Comparison of ENCODE assay signal across 1 cellular context in the genomic region with DNA sequence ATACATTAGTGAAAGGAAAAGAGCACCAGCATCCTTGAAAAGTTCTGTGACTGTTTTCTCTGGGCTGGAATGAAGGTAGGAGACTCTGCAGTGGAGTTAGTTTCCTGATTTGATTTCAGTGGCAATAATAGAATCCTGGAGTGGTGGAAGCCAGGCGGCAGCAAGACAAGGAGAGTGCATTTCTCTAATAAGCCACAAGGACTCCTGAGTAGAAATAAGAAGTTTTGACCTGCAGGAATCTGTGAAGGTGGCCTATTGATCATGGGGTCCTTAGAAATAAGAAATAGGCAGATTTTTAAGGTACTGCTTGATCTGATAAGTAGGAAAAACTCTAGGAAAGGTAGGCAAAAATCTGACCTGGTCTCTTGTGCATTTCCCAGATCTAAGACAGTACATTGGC.
TF ChIP-seq lines count a peak whose summit lies in the region.

No MANE protein-coding gene starts in this region.

TF ChIP-seq in GM23338, 12 proteins besides CTCF, POLR2A, EP300 and RAD21 (continued from another document):
- TF ChIP-seq, protein P1, sequence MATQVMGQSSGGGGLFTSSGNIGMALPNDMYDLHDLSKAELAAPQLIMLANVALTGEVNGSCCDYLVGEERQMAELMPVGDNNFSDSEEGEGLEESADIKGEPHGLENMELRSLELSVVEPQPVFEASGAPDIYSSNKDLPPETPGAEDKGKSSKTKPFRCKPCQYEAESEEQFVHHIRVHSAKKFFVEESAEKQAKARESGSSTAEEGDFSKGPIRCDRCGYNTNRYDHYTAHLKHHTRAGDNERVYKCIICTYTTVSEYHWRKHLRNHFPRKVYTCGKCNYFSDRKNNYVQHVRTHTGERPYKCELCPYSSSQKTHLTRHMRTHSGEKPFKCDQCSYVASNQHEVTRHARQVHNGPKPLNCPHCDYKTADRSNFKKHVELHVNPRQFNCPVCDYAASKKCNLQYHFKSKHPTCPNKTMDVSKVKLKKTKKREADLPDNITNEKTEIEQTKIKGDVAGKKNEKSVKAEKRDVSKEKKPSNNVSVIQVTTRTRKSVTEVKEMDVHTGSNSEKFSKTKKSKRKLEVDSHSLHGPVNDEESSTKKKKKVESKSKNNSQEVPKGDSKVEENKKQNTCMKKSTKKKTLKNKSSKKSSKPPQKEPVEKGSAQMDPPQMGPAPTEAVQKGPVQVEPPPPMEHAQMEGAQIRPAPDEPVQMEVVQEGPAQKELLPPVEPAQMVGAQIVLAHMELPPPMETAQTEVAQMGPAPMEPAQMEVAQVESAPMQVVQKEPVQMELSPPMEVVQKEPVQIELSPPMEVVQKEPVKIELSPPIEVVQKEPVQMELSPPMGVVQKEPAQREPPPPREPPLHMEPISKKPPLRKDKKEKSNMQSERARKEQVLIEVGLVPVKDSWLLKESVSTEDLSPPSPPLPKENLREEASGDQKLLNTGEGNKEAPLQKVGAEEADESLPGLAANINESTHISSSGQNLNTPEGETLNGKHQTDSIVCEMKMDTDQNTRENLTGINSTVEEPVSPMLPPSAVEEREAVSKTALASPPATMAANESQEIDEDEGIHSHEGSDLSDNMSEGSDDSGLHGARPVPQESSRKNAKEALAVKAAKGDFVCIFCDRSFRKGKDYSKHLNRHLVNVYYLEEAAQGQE (IDR thresholded peaks at IDR 0.05; ENCODE audit: unreplicated experiment), result no peak
- TF ChIP-seq JUNB (IDR thresholded peaks at IDR 0.05; ENCODE audit: unreplicated experiment) (no peak), ZNF114 (CRISPR knock-in tag; IDR thresholded peaks at IDR 0.05) (no peak), STAT1 (IDR thresholded peaks at IDR 0.05; ENCODE audit: unreplicated experiment) (no peak), NANOG (IDR thresholded peaks at IDR 0.05; ENCODE audit: borderline replicate concordance) (no peak), EZH2phosphoT487 (IDR thresholded peaks at IDR 0.05; ENCODE audit: unreplicated experiment) (no peak), ZNF331 (CRISPR knock-in tag; IDR thresholded peaks at IDR 0.05; ENCODE audit: low read depth) (no peak), EZH2 (IDR thresholded peaks at IDR 0.05; ENCODE audit: low read depth, unreplicated experiment) (no peak)
- TF ChIP-seq, protein P2, sequence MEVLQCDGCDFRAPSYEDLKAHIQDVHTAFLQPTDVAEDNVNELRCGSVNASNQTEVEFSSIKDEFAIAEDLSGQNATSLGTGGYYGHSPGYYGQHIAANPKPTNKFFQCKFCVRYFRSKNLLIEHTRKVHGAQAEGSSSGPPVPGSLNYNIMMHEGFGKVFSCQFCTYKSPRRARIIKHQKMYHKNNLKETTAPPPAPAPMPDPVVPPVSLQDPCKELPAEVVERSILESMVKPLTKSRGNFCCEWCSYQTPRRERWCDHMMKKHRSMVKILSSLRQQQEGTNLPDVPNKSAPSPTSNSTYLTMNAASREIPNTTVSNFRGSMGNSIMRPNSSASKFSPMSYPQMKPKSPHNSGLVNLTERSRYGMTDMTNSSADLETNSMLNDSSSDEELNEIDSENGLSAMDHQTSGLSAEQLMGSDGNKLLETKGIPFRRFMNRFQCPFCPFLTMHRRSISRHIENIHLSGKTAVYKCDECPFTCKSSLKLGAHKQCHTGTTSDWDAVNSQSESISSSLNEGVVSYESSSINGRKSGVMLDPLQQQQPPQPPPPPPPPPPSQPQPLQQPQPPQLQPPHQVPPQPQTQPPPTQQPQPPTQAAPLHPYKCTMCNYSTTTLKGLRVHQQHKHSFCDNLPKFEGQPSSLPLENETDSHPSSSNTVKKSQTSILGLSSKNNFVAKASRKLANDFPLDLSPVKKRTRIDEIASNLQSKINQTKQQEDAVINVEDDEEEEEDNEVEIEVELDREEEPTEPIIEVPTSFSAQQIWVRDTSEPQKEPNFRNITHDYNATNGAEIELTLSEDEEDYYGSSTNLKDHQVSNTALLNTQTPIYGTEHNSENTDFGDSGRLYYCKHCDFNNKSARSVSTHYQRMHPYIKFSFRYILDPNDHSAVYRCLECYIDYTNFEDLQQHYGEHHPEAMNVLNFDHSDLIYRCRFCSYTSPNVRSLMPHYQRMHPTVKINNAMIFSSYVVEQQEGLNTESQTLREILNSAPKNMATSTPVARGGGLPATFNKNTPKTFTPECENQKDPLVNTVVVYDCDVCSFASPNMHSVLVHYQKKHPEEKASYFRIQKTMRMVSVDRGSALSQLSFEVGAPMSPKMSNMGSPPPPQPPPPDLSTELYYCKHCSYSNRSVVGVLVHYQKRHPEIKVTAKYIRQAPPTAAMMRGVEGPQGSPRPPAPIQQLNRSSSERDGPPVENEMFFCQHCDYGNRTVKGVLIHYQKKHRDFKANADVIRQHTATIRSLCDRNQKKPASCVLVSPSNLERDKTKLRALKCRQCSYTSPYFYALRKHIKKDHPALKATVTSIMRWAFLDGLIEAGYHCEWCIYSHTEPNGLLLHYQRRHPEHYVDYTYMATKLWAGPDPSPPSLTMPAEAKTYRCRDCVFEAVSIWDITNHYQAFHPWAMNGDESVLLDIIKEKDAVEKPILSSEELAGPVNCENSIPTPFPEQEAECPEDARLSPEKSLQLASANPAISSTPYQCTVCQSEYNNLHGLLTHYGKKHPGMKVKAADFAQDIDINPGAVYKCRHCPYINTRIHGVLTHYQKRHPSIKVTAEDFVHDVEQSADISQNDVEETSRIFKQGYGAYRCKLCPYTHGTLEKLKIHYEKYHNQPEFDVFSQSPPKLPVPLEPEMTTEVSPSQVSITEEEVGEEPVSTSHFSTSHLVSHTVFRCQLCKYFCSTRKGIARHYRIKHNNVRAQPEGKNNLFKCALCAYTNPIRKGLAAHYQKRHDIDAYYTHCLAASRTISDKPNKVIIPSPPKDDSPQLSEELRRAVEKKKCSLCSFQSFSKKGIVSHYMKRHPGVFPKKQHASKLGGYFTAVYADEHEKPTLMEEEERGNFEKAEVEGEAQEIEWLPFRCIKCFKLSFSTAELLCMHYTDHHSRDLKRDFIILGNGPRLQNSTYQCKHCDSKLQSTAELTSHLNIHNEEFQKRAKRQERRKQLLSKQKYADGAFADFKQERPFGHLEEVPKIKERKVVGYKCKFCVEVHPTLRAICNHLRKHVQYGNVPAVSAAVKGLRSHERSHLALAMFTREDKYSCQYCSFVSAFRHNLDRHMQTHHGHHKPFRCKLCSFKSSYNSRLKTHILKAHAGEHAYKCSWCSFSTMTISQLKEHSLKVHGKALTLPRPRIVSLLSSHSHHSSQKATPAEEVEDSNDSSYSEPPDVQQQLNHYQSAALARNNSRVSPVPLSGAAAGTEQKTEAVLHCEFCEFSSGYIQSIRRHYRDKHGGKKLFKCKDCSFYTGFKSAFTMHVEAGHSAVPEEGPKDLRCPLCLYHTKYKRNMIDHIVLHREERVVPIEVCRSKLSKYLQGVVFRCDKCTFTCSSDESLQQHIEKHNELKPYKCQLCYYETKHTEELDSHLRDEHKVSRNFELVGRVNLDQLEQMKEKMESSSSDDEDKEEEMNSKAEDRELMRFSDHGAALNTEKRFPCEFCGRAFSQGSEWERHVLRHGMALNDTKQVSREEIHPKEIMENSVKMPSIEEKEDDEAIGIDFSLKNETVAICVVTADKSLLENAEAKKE (CRISPR knock-in tag; IDR thresholded peaks at IDR 0.05), result no peak
